7 cellular contexts compared by ENCODE assay signal in genomic region chr15:22194739-22195617, GRCh38.
DNase-seq lines count a peak whose midpoint lies in the region; ATAC-seq and TF ChIP-seq lines count a peak whose summit lies in the region.
"Not testable (repeated sequence)": the region's sequence is repeated elsewhere in the genome, so short reads cannot be mapped to it uniquely, and the experiment has no call there.

No MANE protein-coding gene starts in this region.

- H3K9me3 Mint-ChIP-seq in activated CD8-positive, alpha-beta memory T cell treated with anti-CD3 and anti-CD28 coated beads, Interleukin-2, amount 10 ng/mL, durations not matched to agents 7 days and 5 days (ENCODE audit: low read depth); activated naive CD8-positive, alpha-beta T cell treated with anti-CD3 and anti-CD28 coated beads, Interleukin-2, amount 10 ng/mL, durations not matched to agents 7 days and 5 days: not testable (repeated sequence)

- POLR2A ChIA-PET in activated naive CD8-positive, alpha-beta T cell treated with anti-CD3 and anti-CD28 coated beads, Interleukin-2, amount 10 ng/mL, durations not matched to agents 7 days and 5 days (lab: Charles Lee), result not testable (repeated sequence)

- not testable (repeated sequence) for DNase-seq in DND-41; T-helper 17 cell; activated CD8-positive, alpha-beta memory T cell treated with anti-CD3 and anti-CD28 coated beads, Interleukin-2, amount 10 ng/mL, durations not matched to agents 7 days and 5 days; activated naive CD8-positive, alpha-beta T cell treated with anti-CD3 and anti-CD28 coated beads, Interleukin-2, amount 10 ng/mL, durations not matched to agents 7 days and 5 days
- DNase-seq in kidney tubule cell (ENCODE audit: low spot score), result peak; percentile 0
- DNase-seq in stimulated activated CD8-positive, alpha-beta memory T cell treated with anti-CD3 and anti-CD28 coated beads, Interleukin-4, amount 100 ng/mL, for 48 hours, result peak; percentile 1

- not testable (repeated sequence) for H4K20me1 ChIP-seq in DND-41 (ENCODE audit: insufficient read depth, low read length)

- not testable (repeated sequence) for H3K4me1 Mint-ChIP-seq in T-helper 17 cell; activated CD8-positive, alpha-beta memory T cell treated with anti-CD3 and anti-CD28 coated beads, Interleukin-2, amount 10 ng/mL, durations not matched to agents 7 days and 5 days; activated naive CD8-positive, alpha-beta T cell treated with anti-CD3 and anti-CD28 coated beads, Interleukin-2, amount 10 ng/mL, durations not matched to agents 7 days and 5 days

- H3K4me1 ChIP-seq in DND-41 (ENCODE audit: insufficient read depth, low read length); thymus (ENCODE audit: control insufficient read depth, insufficient read depth, low read length): not testable (repeated sequence)

- whole genome bisulfite sequencing in thymus, result 56% methylated on average over 2 of the region's 7 CpGs

- not testable (repeated sequence) for H3K9me3 ChIP-seq in DND-41 (ENCODE audit: insufficient read depth, low read length, severe bottlenecking); T-helper 17 cell (ENCODE audit: control insufficient read depth, low read length, poor library complexity, severe bottlenecking); thymus (ENCODE audit: control insufficient read depth)

- not testable (repeated sequence) for H3K27me3 ChIP-seq in DND-41 (ENCODE audit: insufficient read depth, low read length, poor library complexity); thymus (ENCODE audit: control insufficient read depth, insufficient read depth)

- not testable (repeated sequence) for H3K36me3 ChIP-seq in DND-41 (ENCODE audit: insufficient read depth, low read length); thymus (ENCODE audit: control insufficient read depth, insufficient read depth)

- ATAC-seq in DND-41 (ENCODE audit: insufficient read depth, low read depth), result peak; percentile 90
- peak; percentile 81 for ATAC-seq in T-helper 17 cell
- peak; percentile 65 for ATAC-seq in activated CD8-positive, alpha-beta memory T cell treated with anti-CD3 and anti-CD28 coated beads, Interleukin-2, amount 10 ng/mL, durations not matched to agents 7 days and 5 days
- peak; percentile 89 for ATAC-seq in activated naive CD8-positive, alpha-beta T cell treated with anti-CD3 and anti-CD28 coated beads, Interleukin-2, amount 10 ng/mL, durations not matched to agents 7 days and 5 days (ENCODE audit: low read depth)

- not testable (repeated sequence) for H3K4me3 ChIP-seq in DND-41 (ENCODE audit: low read depth in 1 of 2, low read length in 2 of 2); thymus (ENCODE audit: low read length)

- TF ChIP-seq CTCF in DND-41 (IDR thresholded peaks at IDR 0.05; ENCODE audit: borderline replicate concordance, extremely low read depth, low read length, poor library complexity, severe bottlenecking), result not testable (repeated sequence)

- H2AFZ ChIP-seq in DND-41 (ENCODE audit: low read depth, low read length), result not testable (repeated sequence)

- H3K4me3 Mint-ChIP-seq in T-helper 17 cell; activated CD8-positive, alpha-beta memory T cell treated with anti-CD3 and anti-CD28 coated beads, Interleukin-2, amount 10 ng/mL, durations not matched to agents 7 days and 5 days; activated naive CD8-positive, alpha-beta T cell treated with anti-CD3 and anti-CD28 coated beads, Interleukin-2, amount 10 ng/mL, durations not matched to agents 7 days and 5 days: not testable (repeated sequence)

- H3K9ac ChIP-seq in DND-41 (ENCODE audit: low read depth, low read length), result not testable (repeated sequence)

- not testable (repeated sequence) for H3K36me3 Mint-ChIP-seq in T-helper 17 cell (ENCODE audit: low read depth); activated CD8-positive, alpha-beta memory T cell treated with anti-CD3 and anti-CD28 coated beads, Interleukin-2, amount 10 ng/mL, durations not matched to agents 7 days and 5 days; activated naive CD8-positive, alpha-beta T cell treated with anti-CD3 and anti-CD28 coated beads, Interleukin-2, amount 10 ng/mL, durations not matched to agents 7 days and 5 days

- H3K27ac Mint-ChIP-seq in T-helper 17 cell; activated CD8-positive, alpha-beta memory T cell treated with anti-CD3 and anti-CD28 coated beads, Interleukin-2, amount 10 ng/mL, durations not matched to agents 7 days and 5 days; activated naive CD8-positive, alpha-beta T cell treated with anti-CD3 and anti-CD28 coated beads, Interleukin-2, amount 10 ng/mL, durations not matched to agents 7 days and 5 days: not testable (repeated sequence)

- not testable (repeated sequence) for H3K79me2 ChIP-seq in DND-41 (ENCODE audit: insufficient read depth, low read length)

- H3K4me2 ChIP-seq in DND-41 (ENCODE audit: insufficient read depth, low read length), result not testable (repeated sequence)

- peak overlapping the region; percentile 66 for H3K27ac ChIP-seq in DND-41 (ENCODE audit: low read length)
- peak overlapping the region; percentile 31 for H3K27ac ChIP-seq in thymus (ENCODE audit: low read depth)

- CTCF ChIA-PET in activated CD8-positive, alpha-beta memory T cell treated with anti-CD3 and anti-CD28 coated beads, Interleukin-2, amount 10 ng/mL, durations not matched to agents 7 days and 5 days (lab: Charles Lee), result not testable (repeated sequence)

- not testable (repeated sequence) for H3K27me3 Mint-ChIP-seq in T-helper 17 cell; activated CD8-positive, alpha-beta memory T cell treated with anti-CD3 and anti-CD28 coated beads, Interleukin-2, amount 10 ng/mL, durations not matched to agents 7 days and 5 days; activated naive CD8-positive, alpha-beta T cell treated with anti-CD3 and anti-CD28 coated beads, Interleukin-2, amount 10 ng/mL, durations not matched to agents 7 days and 5 days
